ENCODE assay signal across 8 cellular contexts in the genomic region with DNA sequence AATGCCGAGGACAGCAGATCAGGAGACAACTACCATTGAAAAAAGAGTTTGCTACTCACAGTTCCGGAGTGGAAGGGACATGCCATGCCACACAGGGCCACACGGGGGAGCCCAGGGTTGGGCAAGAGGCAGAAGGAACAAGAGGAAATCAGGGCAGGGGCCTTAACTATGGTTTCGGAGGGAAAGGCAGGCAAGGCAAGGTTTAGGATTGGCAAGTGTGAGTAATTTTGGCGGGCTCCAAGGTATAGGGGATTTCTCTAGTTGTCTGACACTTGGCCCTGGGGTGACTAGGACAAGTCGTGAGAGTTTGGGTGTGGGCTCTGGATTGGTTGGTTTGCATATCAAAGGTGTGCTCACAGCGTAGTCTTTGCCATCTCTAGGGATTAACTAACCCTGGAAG.
DNase-seq lines count a peak whose midpoint lies in the region; ATAC-seq and TF ChIP-seq lines count a peak whose summit lies in the region.

No MANE protein-coding gene starts in this region.

- H3F3A ChIP-seq in SU-DHL-6 (ENCODE audit: insufficient read depth): no peaks in the 10 kb centered on the region

- H3K4me3 ChIP-seq in HL-60 (replicated peaks; ENCODE audit: insufficient read depth, low read length) (no peak overlapping the region), SU-DHL-6 (ENCODE audit: insufficient read depth, low read length, poor library complexity, severe bottlenecking) (no peak overlapping the region), adipocyte (ENCODE audit: low read length) (no peak overlapping the region)

- H3K27me3 ChIP-seq in HL-60 (ENCODE audit: insufficient read depth, poor library complexity, severe bottlenecking) (no peaks in the 10 kb centered on the region), SU-DHL-6 (ENCODE audit: low read length) (no peaks in the 10 kb centered on the region), adipocyte (replicated peaks; ENCODE audit: control insufficient read depth, insufficient read depth, low read length) (peaks cover 35% of the 10 kb centered on the region)

- no peaks in the 10 kb centered on the region for H3K4me1 ChIP-seq in adipocyte (ENCODE audit: control insufficient read depth, insufficient read depth, low read length)

- H3K4me2 ChIP-seq in SU-DHL-6 (ENCODE audit: low read depth, low read length, poor library complexity, severe bottlenecking): no peak overlapping the region

- DNase-seq in CD1c-positive myeloid dendritic cell (ENCODE audit: extremely low spot score): peak; percentile 71
- peak; percentile 11 to 42 for DNase-seq in HL-60 (ENCODE audit: low read depth in 1 of 2, low spot score in 1 of 2)
- DNase-seq in adipocyte (ENCODE audit: low read depth): peak; percentile 73
- peak in 27 of 51 donors; percentile 3 to 74 (median 29) for DNase-seq in hypothalamus (lab: John Stamatoyannopoulos, UW)
- peak; percentile 76 for DNase-seq in stimulated activated CD4-positive, alpha-beta T cell treated with anti-CD3 and anti-CD28 coated beads, Interleukin-1b, Interleukin-23, amount 100 ng/mL, for 48 hours

- H2AFZ ChIP-seq in SU-DHL-6 (ENCODE audit: low read depth, low read length, severe bottlenecking): no peak overlapping the region

- H3K9me3 ChIP-seq in SU-DHL-6 (ENCODE audit: insufficient read depth, low read length): no peaks in the 10 kb centered on the region
- no peaks in the 10 kb centered on the region for H3K9me3 ChIP-seq in adipocyte (ENCODE audit: control insufficient read depth, low read length)

- no peaks in the 10 kb centered on the region for H3K79me2 ChIP-seq in SU-DHL-6 (ENCODE audit: insufficient read depth, low read length)

- H3K27ac ChIP-seq in HL-60 (replicated peaks) (no peak overlapping the region), SU-DHL-6 (ENCODE audit: low read depth, low read length) (no peak overlapping the region)

- no peak for ATAC-seq in GM21390 (IDR thresholded peaks at IDR 0.05; ENCODE audit: unreplicated experiment)
- ATAC-seq in HG02678 (IDR thresholded peaks at IDR 0.05; ENCODE audit: unreplicated experiment): no peak

- H3K9ac ChIP-seq in SU-DHL-6 (ENCODE audit: low read length): no peak overlapping the region
- no peak overlapping the region for H3K9ac ChIP-seq in adipocyte (ENCODE audit: low read length)

- no peaks in the 10 kb centered on the region for H3K36me3 ChIP-seq in SU-DHL-6 (ENCODE audit: low read length)
- H3K36me3 ChIP-seq in adipocyte (ENCODE audit: control insufficient read depth, insufficient read depth, low read length, severe bottlenecking): no peaks in the 10 kb centered on the region

- H4K20me1 ChIP-seq in SU-DHL-6 (ENCODE audit: low read depth, low read length): no peaks in the 10 kb centered on the region

- H3K9me2 ChIP-seq in SU-DHL-6 (replicated peaks; ENCODE audit: insufficient read depth, low read length): no peaks in the 10 kb centered on the region

- peak; percentile 12 for TF ChIP-seq CTCF in HL-60 (IDR thresholded peaks at IDR 0.05; ENCODE audit: insufficient read depth, low read length)
- TF ChIP-seq CTCF in SU-DHL-6 (IDR thresholded peaks at IDR 0.05; ENCODE audit: insufficient read depth, low read length, poor library complexity, severe bottlenecking): peak; percentile 59
